13 cellular contexts compared by ENCODE assay signal in genomic region chr3:152073267-152073666, GRCh38.
DNase-seq lines count a peak whose midpoint lies in the region; ATAC-seq, FAIRE-seq and TF ChIP-seq lines count a peak whose summit lies in the region.
"Had no signal": no experiment of that assay in that cellular context is flagged by ENCODE, and none has a peak within 500 bp of the region (broad histone marks: within the 10 kb centered on the region; RNA-seq: fewer than 3 reads in every experiment).

No MANE protein-coding gene starts in this region.

- intact Hi-C loops in left ventricle myocardium inferior (cut with micrococcal nuclease), result loop anchor here (10.0 kb wide), 1 partner anchor 392 kb away; no protein-coding TSS in a partner anchor
- intact Hi-C loops in right cardiac atrium (cut with DNase I), result loop anchor here in 2 of 4 donors (10.0 kb wide), 1 partner anchor 372 kb away; no protein-coding TSS in a partner anchor
- intact Hi-C loops in kidney (cut with DNase I), result loop anchor here (10.0 kb wide), 1 partner anchor 382 kb away; no protein-coding TSS in a partner anchor

- no peak overlapping the region for H3K9ac ChIP-seq in kidney (ENCODE audit: low read length in 2 of 2)

- FAIRE-seq in kidney (lab: Jason Lieb, UNC), result no peak
- FAIRE-seq: TTC549 had no signal

- no peaks in the 10 kb centered on the region for H3K27me3 ChIP-seq in left ventricle myocardium inferior (ENCODE audit: low read depth)
- H3K27me3 ChIP-seq in right cardiac atrium (ENCODE audit: control insufficient read depth, insufficient read depth), result no peaks in the 10 kb centered on the region
- H3K27me3 ChIP-seq in MG63, result no peaks in the 10 kb centered on the region
- H3K27me3 ChIP-seq: Peyer's patch had no signal

- peak; percentile 23 for TF ChIP-seq CTCF in left ventricle myocardium inferior (IDR thresholded peaks at IDR 0.05; ENCODE audit: borderline replicate concordance)
- TF ChIP-seq CTCF in foreskin fibroblast (IDR thresholded peaks at IDR 0.05; ENCODE audit: low read depth, low read length), result no peak
- TF ChIP-seq CTCF in kidney (IDR thresholded peaks at IDR 0.05; ENCODE audit: borderline replicate concordance, extremely low read depth, insufficient read depth), result no peak

- DNase-seq in left ventricle myocardium inferior (no peak), right cardiac atrium (no peak), T1000 (lab: John Stamatoyannopoulos, UW) (peak; percentile 6), foreskin fibroblast (peak; percentile 9 to 35), SW480 (ENCODE audit: low spot score) (no peak), MG63 (no peak), kidney (no peak)
- DNase-seq: amniotic stem cell, C1 segment of cervical spinal cord, Peyer's patch had no signal

- H3K4me1 ChIP-seq in left ventricle myocardium inferior (no peaks in the 10 kb centered on the region), right cardiac atrium (ENCODE audit: control insufficient read depth, insufficient read depth, low read length) (no peaks in the 10 kb centered on the region), kidney (ENCODE audit: control insufficient read depth in 1 of 2, insufficient read depth in 1 of 2, low read depth in 1 of 2, low read length in 2 of 2) (no peaks in the 10 kb centered on the region)
- H3K4me1 ChIP-seq: Peyer's patch had no signal

- H3K27ac ChIP-seq in left ventricle myocardium inferior (replicated peaks) (no peak overlapping the region), right cardiac atrium (ENCODE audit: low read length) (no peak overlapping the region), kidney (ENCODE audit: low read depth in 2 of 2, low read length in 2 of 2) (no peak overlapping the region)
- H3K27ac ChIP-seq: epithelial cell of prostate, Peyer's patch had no signal

- H3K9me3 ChIP-seq in left ventricle myocardium inferior (replicated peaks) (peaks cover 4% of the 10 kb centered on the region), right cardiac atrium (ENCODE audit: control insufficient read depth, low read length) (no peaks in the 10 kb centered on the region), MG63 (peaks cover 17% of the 10 kb centered on the region), kidney (ENCODE audit: control insufficient read depth in 1 of 2, low read length in 2 of 2) (no peaks in the 10 kb centered on the region)
- H3K9me3 ChIP-seq: Peyer's patch had no signal

- no peak for ATAC-seq in right cardiac atrium
- no peak for ATAC-seq in GM21717 (IDR thresholded peaks at IDR 0.05; ENCODE audit: unreplicated experiment)

- H3K4me3 ChIP-seq in left ventricle myocardium inferior (no peak overlapping the region), right cardiac atrium (ENCODE audit: low read length) (no peak overlapping the region), foreskin fibroblast (ENCODE audit: low read depth in 1 of 2, low read length in 2 of 2) (no peak overlapping the region), MG63 (no peak overlapping the region), kidney (ENCODE audit: low read length in 2 of 2) (no peak overlapping the region)
- H3K4me3 ChIP-seq: Peyer's patch had no signal

- no peaks in the 10 kb centered on the region for H3K36me3 ChIP-seq in left ventricle myocardium inferior
- no peaks in the 10 kb centered on the region for H3K36me3 ChIP-seq in MG63
- no peaks in the 10 kb centered on the region for H3K36me3 ChIP-seq in kidney (ENCODE audit: control insufficient read depth in 1 of 2, insufficient read depth in 2 of 2, low read length in 2 of 2)
- H3K36me3 ChIP-seq: Peyer's patch had no signal

- WGBS in right cardiac atrium, result 53% methylated on average over 6 of the region's 6 CpGs

Comparison
In these comparisons a context has a peak if more than half of its experiments do, and no peak if none do; other contexts are left out.
1. DNase-seq: peak in T1000 (single experiment) and foreskin fibroblast (2 of 2); none in left ventricle myocardium inferior (single experiment), right cardiac atrium (0 of 3), SW480 (single experiment), MG63 (single experiment) and kidney (single experiment).